ENCODE assay signal across 15 cellular contexts in genomic region chr7:128936798-128937197, GRCh38. TPM values are rescaled to one million over a fixed set of nuclear protein-coding genes. Genes with fewer than 3 reads are reported as not detected.
DNase-seq lines count a peak whose midpoint lies in the region; ATAC-seq and TF ChIP-seq lines count a peak whose summit lies in the region.
"Had no signal": no experiment of that assay in that cellular context is flagged by ENCODE, and none has a peak within 500 bp of the region (broad histone marks: within the 10 kb centered on the region; RNA-seq: fewer than 3 reads in every experiment).

No MANE protein-coding gene starts in this region.

- no peak for ATAC-seq in Right ventricle myocardium superior (ENCODE audit: poor library complexity)
- no peak for ATAC-seq in right cardiac atrium

- H2AFZ ChIP-seq in OCI-LY3 (ENCODE audit: low read depth, low read length): no peak overlapping the region

- H3K4me3 Mint-ChIP-seq in endodermal cell: peak overlapping the region; percentile 56
- H3K4me3 Mint-ChIP-seq in type B pancreatic cell: peak overlapping the region; percentile 81

- H3K9ac ChIP-seq in OCI-LY3 (ENCODE audit: low read length) (peak overlapping the region; percentile 99), endodermal cell (ENCODE audit: extremely low read depth, low read length, poor library complexity, severe bottlenecking) (no peak overlapping the region)

- DNase-seq in Right ventricle myocardium superior (peak; percentile 10), right cardiac atrium (no peak), endodermal cell (no peak), type B pancreatic cell (ENCODE audit: extremely low spot score, unreplicated experiment) (no peak), NAMALWA (ENCODE audit: low spot score) (no peak), NK-92 (lab: John Stamatoyannopoulos, UW; ENCODE audit: unreplicated experiment) (no peak), medulla oblongata (ENCODE audit: extremely low spot score) (no peak)
- DNase-seq: activated CD4-positive, alpha-beta T cell treated with anti-CD3 and anti-CD28 coated beads, Interleukin-2, amount 50 U/mL, for 1 hour; AML-193; mammary epithelial cell; NCI-H1092 treated with DMSO at 0.1 percent for 48 hours; NCI-H2171 treated with DMSO at 0.1 percent for 48 hours; stimulated activated CD4-positive, alpha-beta T cell treated with anti-CD3 and anti-CD28 coated beads, Interleukin-1b, Interleukin-23, amount 100 ng/mL, for 48 hours had no signal

- H3K4me2 ChIP-seq in OCI-LY3 (ENCODE audit: low read length): peak overlapping the region; percentile 80

- peaks cover 77% of the 10 kb centered on the region for H3K27me3 Mint-ChIP-seq in endodermal cell (ENCODE audit: insufficient read depth)
- peaks cover 60% of the 10 kb centered on the region for H3K27me3 Mint-ChIP-seq in type B pancreatic cell

- no peaks in the 10 kb centered on the region for H3K36me3 Mint-ChIP-seq in endodermal cell (ENCODE audit: low read depth)
- H3K36me3 Mint-ChIP-seq in type B pancreatic cell: no peaks in the 10 kb centered on the region

- no peaks in the 10 kb centered on the region for H3K4me1 ChIP-seq in right cardiac atrium (ENCODE audit: control insufficient read depth, insufficient read depth, low read length)
- H3K4me1 ChIP-seq in OCI-LY3 (ENCODE audit: low read length): peaks cover 75% of the 10 kb centered on the region
- H3K4me1 ChIP-seq in endodermal cell (ENCODE audit: control insufficient read depth, insufficient read depth, low read length): no peaks in the 10 kb centered on the region
- H3K4me1 ChIP-seq: HAP-1 had no signal

- no peaks in the 10 kb centered on the region for H3K27me3 ChIP-seq in right cardiac atrium (ENCODE audit: control insufficient read depth, insufficient read depth)
- no peaks in the 10 kb centered on the region for H3K27me3 ChIP-seq in OCI-LY3 (ENCODE audit: low read depth, low read length)
- H3K27me3 ChIP-seq in endodermal cell (ENCODE audit: control insufficient read depth, insufficient read depth, low read length, poor library complexity, severe bottlenecking): peaks cover 55% of the 10 kb centered on the region

- H4K20me1 ChIP-seq in OCI-LY3 (ENCODE audit: insufficient read depth, low read length): peaks cover 6% of the 10 kb centered on the region

- WGBS in right cardiac atrium: 79% methylated on average over 4 of the region's 4 CpGs
- WGBS in endodermal cell (ENCODE audit: insufficient coverage in 1 of 2, insufficient read length in 1 of 2), 2 experiments: 94% methylated on average over 2 to 4 of the region's 4 CpGs

- H3K4me3 ChIP-seq in right cardiac atrium (ENCODE audit: low read length) (no peak overlapping the region), OCI-LY3 (ENCODE audit: low read length) (peak overlapping the region; percentile 97), endodermal cell (ENCODE audit: low read length) (no peak overlapping the region)

- no peak overlapping the region for H3K27ac Mint-ChIP-seq in endodermal cell
- H3K27ac Mint-ChIP-seq in type B pancreatic cell: no peak overlapping the region

- TF ChIP-seq CTCF in OCI-LY3 (IDR thresholded peaks at IDR 0.05; ENCODE audit: low read depth, low read length) (no peak), endodermal cell (conservative IDR thresholded peaks at IDR 0.05) (no peak), type B pancreatic cell (conservative IDR thresholded peaks at IDR 0.05) (no peak)

- intact Hi-C loops in Right ventricle myocardium superior (cut with DNase I): no loop called here
- intact Hi-C loops in right cardiac atrium (cut with DNase I): no loop called here

- H3K9me3 ChIP-seq in right cardiac atrium (ENCODE audit: control insufficient read depth, low read length): no peaks in the 10 kb centered on the region
- no peaks in the 10 kb centered on the region for H3K9me3 ChIP-seq in OCI-LY3 (ENCODE audit: insufficient read depth, low read length)
- H3K9me3 ChIP-seq in endodermal cell (ENCODE audit: control insufficient read depth, low read length): no peaks in the 10 kb centered on the region
- H3K9me3 ChIP-seq: HAP-1 had no signal

- H3K4me1 Mint-ChIP-seq in endodermal cell (peaks cover 4% of the 10 kb centered on the region), type B pancreatic cell (ENCODE audit: unreplicated experiment) (peaks cover 10% of the 10 kb centered on the region)

- peaks cover 69% of the 10 kb centered on the region for H3K79me2 ChIP-seq in OCI-LY3 (ENCODE audit: low read length)

- H3K36me3 ChIP-seq in OCI-LY3 (replicated peaks; ENCODE audit: low read depth, low read length) (peaks cover 17% of the 10 kb centered on the region), endodermal cell (ENCODE audit: control insufficient read depth, insufficient read depth, low read length) (no peaks in the 10 kb centered on the region)
- H3K36me3 ChIP-seq: HAP-1 had no signal

- no peaks in the 10 kb centered on the region for H3K9me3 Mint-ChIP-seq in endodermal cell
- no peaks in the 10 kb centered on the region for H3K9me3 Mint-ChIP-seq in type B pancreatic cell

- H3K27ac ChIP-seq in right cardiac atrium (ENCODE audit: low read length): no peak overlapping the region
- H3K27ac ChIP-seq in OCI-LY3 (ENCODE audit: low read length): peak overlapping the region; percentile 97
- H3K27ac ChIP-seq in endodermal cell (ENCODE audit: low read depth, low read length): no peak overlapping the region

RNA-seq across cellular contexts. Expression of gene IRF5, which starts 0.9 kb away (rescaled TPM):
- total RNA-seq in Right ventricle myocardium superior (1.9 TPM), right cardiac atrium (1 to 10 TPM; 3.0 to 4.6 (median 4.2) TPM), endodermal cell (under 1 TPM; 0.31 to 0.53 TPM), type B pancreatic cell (ENCODE audit: low replicate concordance) (1.8 and 2.5 TPM in 2 replicates)
- 1.6 TPM for polyA plus RNA-seq in right cardiac atrium
- polyA plus RNA-seq in endodermal cell (2013, experiment 1 of 2): 0.14 TPM
- polyA plus RNA-seq in endodermal cell (2013, experiment 2 of 2): 0.17 TPM

RNA-seq across cellular contexts. Expression of gene KCP, which starts 26.3 kb away (rescaled TPM):
- total RNA-seq in Right ventricle myocardium superior: 0.11 TPM
- under 1 TPM; 0.23 to 0.28 (median 0.24) TPM for total RNA-seq in right cardiac atrium
- polyA plus RNA-seq in right cardiac atrium: 0.36 TPM
- 10 to 100 TPM; 21.1 to 33.3 TPM for total RNA-seq in endodermal cell
- polyA plus RNA-seq in endodermal cell (2013, experiment 1 of 2): 8.3 TPM
- polyA plus RNA-seq in endodermal cell (2013, experiment 2 of 2): 6.5 TPM
- total RNA-seq in type B pancreatic cell (ENCODE audit: low replicate concordance): 1.3 and 4.2 TPM in 2 replicates
